8 cellular contexts compared by ENCODE assay signal in the genomic region with DNA sequence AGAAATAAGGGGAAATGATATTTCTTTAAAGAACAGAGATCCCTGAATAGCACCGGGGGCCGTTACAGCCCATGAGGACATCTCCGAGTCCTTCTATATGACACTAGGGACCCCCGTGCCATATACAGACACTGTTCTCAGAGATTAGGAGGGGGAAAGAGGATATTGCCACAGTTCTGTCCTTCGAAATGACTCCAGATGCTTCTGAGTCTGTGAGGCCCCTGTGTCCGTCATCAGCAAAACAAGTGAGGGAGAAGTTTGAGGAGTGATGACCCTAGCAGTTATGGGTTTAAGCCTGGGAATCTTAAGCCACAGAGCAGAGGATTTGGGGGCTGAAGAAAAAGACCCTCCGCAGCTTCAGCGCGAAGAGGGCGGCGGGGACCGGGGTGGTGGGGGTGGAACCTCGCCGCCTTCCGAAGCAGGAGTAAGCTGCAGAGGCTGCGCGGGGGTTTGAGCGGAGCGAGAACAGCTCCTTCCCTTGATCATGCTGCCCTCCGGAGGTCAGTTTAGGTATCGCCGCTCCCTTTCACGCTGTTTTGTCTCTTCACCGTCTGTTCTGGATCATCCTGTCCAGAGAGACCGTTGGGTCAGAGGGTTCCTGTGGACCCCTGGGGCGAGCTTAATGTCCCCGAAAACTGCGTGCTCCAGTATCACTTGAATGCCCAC. TPM values are rescaled to one million over a fixed set of nuclear protein-coding genes. Genes with fewer than 3 reads are reported as not detected.
DNase-seq lines count a peak whose midpoint lies in the region; ATAC-seq and TF ChIP-seq lines count a peak whose summit lies in the region.

No MANE protein-coding gene starts in this region.

- TF ChIP-seq CTCF in left ventricle myocardium inferior (IDR thresholded peaks at IDR 0.05; ENCODE audit: borderline replicate concordance), result peak; percentile 99
- TF ChIP-seq CTCF in progenitor cell of endocrine pancreas (IDR thresholded peaks at IDR 0.05; ENCODE audit: unreplicated experiment), result peak; percentile 93
- peak; percentile 93 to 97 (median 96) for TF ChIP-seq CTCF in upper lobe of left lung (IDR thresholded peaks at IDR 0.05)

- TF ChIP-seq EP300 in upper lobe of left lung (IDR thresholded peaks at IDR 0.05), result no peak

- H3K4me1 ChIP-seq in left ventricle myocardium inferior (peaks cover 30% of the 10 kb centered on the region), upper lobe of left lung (peaks cover 23 to 30% (median 25%) of the 10 kb centered on the region in 4 donors)

- peak; percentile 40 for ATAC-seq in HG02763 (IDR thresholded peaks at IDR 0.05; ENCODE audit: unreplicated experiment)
- peak; percentile 44 for ATAC-seq in T-helper 17 cell
- peak; percentile 93 to 94 for ATAC-seq in upper lobe of left lung (ENCODE audit: low FRiP score in 2 of 2)

- DNase-seq in DMS79 (lab: John Stamatoyannopoulos, UW) (peak; percentile 53), NCI-H187 treated with DMSO at 0.1 percent for 48 hours (lab: John Stamatoyannopoulos, UW) (peak; percentile 47), T-helper 17 cell (peak; percentile 77 to 88 (median 80)), amygdala (lab: John Stamatoyannopoulos, UW) (peak; percentile 12 to 90 (median 70)), left ventricle myocardium inferior (peak; percentile 89), progenitor cell of endocrine pancreas (ENCODE audit: low spot score, unreplicated experiment) (peak; percentile 87), upper lobe of left lung (peak; percentile 86 to 89)

- H3K4me3 Mint-ChIP-seq in T-helper 17 cell (peak overlapping the region; percentile 93), progenitor cell of endocrine pancreas (ENCODE audit: low read depth) (peak overlapping the region; percentile 73)

- H3K9me3 ChIP-seq in T-helper 17 cell (ENCODE audit: control insufficient read depth, low read length, poor library complexity, severe bottlenecking), result no peaks in the 10 kb centered on the region
- no peaks in the 10 kb centered on the region for H3K9me3 ChIP-seq in left ventricle myocardium inferior (replicated peaks)
- H3K9me3 ChIP-seq in upper lobe of left lung, result no peaks in the 10 kb centered on the region

- peaks cover 13% of the 10 kb centered on the region for H3K27me3 ChIP-seq in left ventricle myocardium inferior (ENCODE audit: low read depth)
- no peaks in the 10 kb centered on the region for H3K27me3 ChIP-seq in upper lobe of left lung

- H3K4me1 Mint-ChIP-seq in T-helper 17 cell (peaks cover 28% of the 10 kb centered on the region), progenitor cell of endocrine pancreas (ENCODE audit: low read depth) (peaks cover 18% of the 10 kb centered on the region)

- no peaks in the 10 kb centered on the region for H3K27me3 Mint-ChIP-seq in T-helper 17 cell
- H3K27me3 Mint-ChIP-seq in progenitor cell of endocrine pancreas, result peaks cover 22% of the 10 kb centered on the region

- H3K4me3 ChIP-seq in left ventricle myocardium inferior (peak overlapping the region; percentile 72), upper lobe of left lung (peak overlapping the region; percentile 11 to 57 (median 46))

- 7 to 8% methylated on average over 21 to 28 of the region's 28 CpGs for WGBS in upper lobe of left lung, 2 donors

- intact Hi-C loops in left ventricle myocardium inferior (cut with micrococcal nuclease), result loop anchor here (5.0 kb wide), 2 partner anchors 86 to 126 kb away; no protein-coding TSS in a partner anchor

- no peaks in the 10 kb centered on the region for H3K9me3 Mint-ChIP-seq in progenitor cell of endocrine pancreas (ENCODE audit: low read depth)

- H3K27ac ChIP-seq in left ventricle myocardium inferior (replicated peaks), result peak overlapping the region; percentile 96
- H3K27ac ChIP-seq in upper lobe of left lung, result peak overlapping the region; percentile 88 to 97 (median 93)

- H3K36me3 Mint-ChIP-seq in T-helper 17 cell (ENCODE audit: low read depth) (peaks cover 3% of the 10 kb centered on the region), progenitor cell of endocrine pancreas (ENCODE audit: insufficient read depth) (peaks cover 14% of the 10 kb centered on the region)

- TF ChIP-seq POLR2A in upper lobe of left lung (IDR thresholded peaks at IDR 0.05), result no peak

- H3K36me3 ChIP-seq in left ventricle myocardium inferior, result peaks cover 15% of the 10 kb centered on the region
- peaks cover 0 to 3% (median 0%) of the 10 kb centered on the region in 4 donors for H3K36me3 ChIP-seq in upper lobe of left lung

- H3K27ac Mint-ChIP-seq in T-helper 17 cell (peak overlapping the region; percentile 98), progenitor cell of endocrine pancreas (peak overlapping the region; percentile 49)

RNA-seq across cellular contexts. Expression of gene VPS52, which starts 23.6 kb away (rescaled TPM):
- total RNA-seq in T-helper 17 cell (10 to 100 TPM; 66.5 to 68.3 TPM), left ventricle myocardium inferior (35.1 TPM), progenitor cell of endocrine pancreas (77.2 and 81.7 TPM in 2 replicates), upper lobe of left lung (100 to 1,000 TPM in 1 of 6 donors, 10 to 100 TPM in 5; 30.1 to 170 (median 45.8) TPM)

RNA-seq across cellular contexts. Expression of gene RPS18, which starts 23.8 kb away (rescaled TPM):
- total RNA-seq in T-helper 17 cell, result 1,000 to 10,000 TPM; 4,373 to 4,641 TPM
- total RNA-seq in left ventricle myocardium inferior, result 950 TPM
- total RNA-seq in progenitor cell of endocrine pancreas, result 1,974 and 2,131 TPM in 2 replicates
- 1,000 to 10,000 TPM in 4 of 6 donors, 100 to 1,000 TPM in 2; 535 to 2,038 (median 1,627) TPM for total RNA-seq in upper lobe of left lung

RNA-seq across cellular contexts. Expression of gene B3GALT4, which starts 28.8 kb away (rescaled TPM):
- total RNA-seq in T-helper 17 cell, result 10 to 100 TPM; 10.1 to 13.0 TPM
- 7.5 TPM for total RNA-seq in left ventricle myocardium inferior
- total RNA-seq in progenitor cell of endocrine pancreas, result 5.3 and 5.7 TPM in 2 replicates
- total RNA-seq in upper lobe of left lung, result 10 to 100 TPM; 20.1 to 29.7 (median 23.2) TPM

RNA-seq across cellular contexts. Expression of gene RING1, which starts 39.8 kb away (rescaled TPM):
- total RNA-seq in T-helper 17 cell (10 to 100 TPM; 27.9 to 28.2 TPM), left ventricle myocardium inferior (28.4 TPM), progenitor cell of endocrine pancreas (56.2 and 62.4 TPM in 2 replicates), upper lobe of left lung (10 to 100 TPM; 17.9 to 50.6 (median 40.4) TPM)

RNA-seq across cellular contexts. Expression of gene WDR46, which starts 40.9 kb away (rescaled TPM):
- 10 to 100 TPM; 32.1 to 38.6 TPM for total RNA-seq in T-helper 17 cell
- 13.3 TPM for total RNA-seq in left ventricle myocardium inferior
- 47.5 and 53.4 TPM in 2 replicates for total RNA-seq in progenitor cell of endocrine pancreas
- 10 to 100 TPM; 21.1 to 50.3 (median 41.7) TPM for total RNA-seq in upper lobe of left lung

Comparison
In these comparisons a context has a peak if more than half of its experiments do, and no peak if none do; other contexts are left out.
1. Peak in every context shown above with its lines: DNase-seq, ATAC-seq, H3K4me3 ChIP-seq and H3K27ac ChIP-seq.
2. ATAC-seq: peak in every context shown above with its lines; median percentile 94 in upper lobe of left lung; 44 in T-helper 17 cell; 40 in HG02763.